In the genomic region with DNA sequence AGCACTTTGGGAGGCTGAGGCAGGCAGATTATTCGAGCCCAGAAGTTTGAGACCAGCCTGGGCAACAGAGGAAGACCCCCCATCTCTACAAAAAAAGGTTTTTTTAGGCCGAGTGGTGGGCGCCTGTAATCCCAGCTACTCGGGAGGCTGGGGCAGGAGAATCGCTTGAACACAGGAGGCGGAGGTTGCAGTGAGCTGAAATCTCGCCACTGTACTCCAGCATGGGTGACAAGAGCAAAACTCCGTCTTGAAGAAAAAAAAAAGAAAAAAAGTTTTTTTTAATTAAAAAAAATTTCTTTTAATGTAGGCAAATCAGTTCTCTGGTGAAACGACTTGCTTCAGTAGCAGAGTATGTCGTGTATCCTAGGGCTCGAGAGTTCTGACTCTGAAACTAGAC, we compare ENCODE assay signal across 8 cellular contexts. TPM values are rescaled to one million over a fixed set of nuclear protein-coding genes. Genes with fewer than 3 reads are reported as not detected.
DNase-seq lines count a peak whose midpoint lies in the region; ATAC-seq, FAIRE-seq and TF ChIP-seq lines count a peak whose summit lies in the region.
"Had no signal": no experiment of that assay in that cellular context is flagged by ENCODE, and none has a peak within 500 bp of the region (broad histone marks: within the 10 kb centered on the region; RNA-seq: fewer than 3 reads in every experiment).

No MANE protein-coding gene starts in this region.

- H3K27me3 ChIP-seq in GM23338 (ENCODE audit: insufficient read depth) (no peaks in the 10 kb centered on the region), Panc1 (ENCODE audit: control insufficient read depth, insufficient read depth, low read length) (no peaks in the 10 kb centered on the region), esophagus (ENCODE audit: control insufficient read depth in 1 of 2, insufficient read depth in 2 of 2, low read length in 2 of 2) (no peaks in the 10 kb centered on the region)

- BruUV-seq in Panc1 (replicated peaks; lab: Mats Ljungman, UMichigan) = no TSS peak

- H3K36me3 ChIP-seq in GM23338 (ENCODE audit: insufficient read depth) (no peaks in the 10 kb centered on the region), Panc1 (ENCODE audit: control insufficient read depth, insufficient read depth, low read length) (no peaks in the 10 kb centered on the region), esophagus (ENCODE audit: control insufficient read depth in 2 of 2, insufficient read depth in 2 of 2, low read length in 1 of 2) (no peaks in the 10 kb centered on the region)

- H3K4me3 ChIP-seq in GM23338 = peak overlapping the region; percentile 75
- peak overlapping the region; percentile 54 to 79 for H3K4me3 ChIP-seq in Panc1 (ENCODE audit: low read depth in 2 of 2, low read length in 2 of 2)
- no peak overlapping the region for H3K4me3 ChIP-seq in esophagus (ENCODE audit: low read depth in 1 of 2, low read length in 2 of 2)

- TF ChIP-seq CTCF in GM23338 (conservative IDR thresholded peaks at IDR 0.05; ENCODE audit: low read depth in 2 of 2) = no peak
- TF ChIP-seq CTCF in Panc1 (IDR thresholded peaks at IDR 0.05) = no peak
- no peak for TF ChIP-seq CTCF in progenitor cell of endocrine pancreas (IDR thresholded peaks at IDR 0.05; ENCODE audit: unreplicated experiment)

- H3K4me1 Mint-ChIP-seq in GM23338 (peaks cover 19% of the 10 kb centered on the region), progenitor cell of endocrine pancreas (ENCODE audit: low read depth) (peaks cover 3% of the 10 kb centered on the region)

- H3K36me3 Mint-ChIP-seq in GM23338 (ENCODE audit: low read depth) (no peaks in the 10 kb centered on the region), progenitor cell of endocrine pancreas (ENCODE audit: insufficient read depth) (no peaks in the 10 kb centered on the region)

- POLR2A ChIA-PET in Panc1 (lab: Charles Lee) = interaction anchor here (0.6 kb wide), 1 partner anchor 47 kb away, joined by 9 read pairs; a partner anchor contains a TSS

- no peak overlapping the region for H3K27ac Mint-ChIP-seq in GM23338
- H3K27ac Mint-ChIP-seq in progenitor cell of endocrine pancreas = no peak overlapping the region

- no peaks in the 10 kb centered on the region for H3K79me2 ChIP-seq in GM23338 (replicated peaks; ENCODE audit: insufficient read depth)

- H3K4me2 ChIP-seq in GM23338 = peak overlapping the region; percentile 94

- 80 to 84% methylated on average over 11 of the region's 11 CpGs for WGBS in esophagus, 2 donors

- ATAC-seq in GM23338 (no peak), Panc1 (no peak), HG02610 (IDR thresholded peaks at IDR 0.05; ENCODE audit: unreplicated experiment) (no peak), HG02588 (IDR thresholded peaks at IDR 0.05; ENCODE audit: unreplicated experiment) (no peak)

- H2AFZ ChIP-seq in GM23338 = no peak overlapping the region

- H3K9me3 Mint-ChIP-seq in GM23338 (no peaks in the 10 kb centered on the region), progenitor cell of endocrine pancreas (ENCODE audit: low read depth) (no peaks in the 10 kb centered on the region)

- intact Hi-C loops in Panc1 (cut with micrococcal nuclease; ENCODE audit: unreplicated experiment) = loop anchor here (10.0 kb wide), 1 partner anchor 449 kb away; a partner anchor contains a TSS

- DNase-seq in GM23338 (ENCODE audit: low spot score) (no peak), Panc1 (ENCODE audit: low read depth, low spot score) (no peak), progenitor cell of endocrine pancreas (ENCODE audit: low spot score, unreplicated experiment) (no peak), urothelium cell line (ENCODE audit: low spot score) (no peak)
- DNase-seq: stimulated activated CD4-positive, alpha-beta T cell treated with anti-CD3 and anti-CD28 coated beads, Interleukin-4, amount 100 ng/mL, for 24 hours had no signal

- H3K9me3 ChIP-seq in Panc1 (ENCODE audit: control insufficient read depth, insufficient read depth, low read depth, low read length) (no peaks in the 10 kb centered on the region), esophagus (ENCODE audit: control insufficient read depth in 2 of 2, insufficient read depth in 1 of 2, low read depth in 1 of 2, low read length in 1 of 2) (no peaks in the 10 kb centered on the region)

- H3F3A ChIP-seq in GM23338 (replicated peaks; ENCODE audit: low read depth) = peaks cover 13% of the 10 kb centered on the region; the same call in 1 of the 2 replicates

- no peaks in the 10 kb centered on the region for H3K9me2 ChIP-seq in GM23338 (ENCODE audit: insufficient read depth)

- H3K4me1 ChIP-seq in GM23338 (ENCODE audit: insufficient read depth) (peaks cover 22% of the 10 kb centered on the region), Panc1 (ENCODE audit: control insufficient read depth, insufficient read depth, low read length) (peaks cover 33% of the 10 kb centered on the region), esophagus (ENCODE audit: control insufficient read depth in 2 of 2, insufficient read depth in 2 of 2, low read length in 1 of 2) (peaks cover 2 to 11% of the 10 kb centered on the region in 2 donors)

- no peaks in the 10 kb centered on the region for H4K20me1 ChIP-seq in GM23338 (replicated peaks; ENCODE audit: insufficient read depth)

- H3K4me3 Mint-ChIP-seq in GM23338 (peak overlapping the region; percentile 86), progenitor cell of endocrine pancreas (ENCODE audit: low read depth) (peak overlapping the region; percentile 34)

- FAIRE-seq in urothelium cell line (lab: Jason Lieb, UNC) = no peak

- peaks cover 22% of the 10 kb centered on the region for H3K27me3 Mint-ChIP-seq in GM23338 (ENCODE audit: insufficient read depth, low read depth, poor library complexity)
- H3K27me3 Mint-ChIP-seq in progenitor cell of endocrine pancreas = peaks cover 43% of the 10 kb centered on the region

- H3K27ac ChIP-seq in GM23338 (ENCODE audit: low read depth) = peak overlapping the region; percentile 86; the same call in 1 of the 2 replicates
- H3K27ac ChIP-seq in Panc1 (ENCODE audit: low read length) = peak overlapping the region; percentile 95
- peak overlapping the region; percentile 47 to 75 for H3K27ac ChIP-seq in esophagus (ENCODE audit: low read depth in 2 of 2, low read length in 1 of 2)

- CTCF ChIA-PET in Panc1 (lab: Charles Lee) = interaction anchor here (1.1 to 1.7 kb wide), 2 partner anchors 11 to 143 kb away, joined by 4 read pairs; a partner anchor contains a TSS

- in situ Hi-C loops in Panc1 (cut with HindIII; ENCODE audit: low pct_unique_long_range_greater_than_20kb, low sequenced_read_pairs) = no loop called here

TF ChIP-seq in GM23338, 12 proteins besides CTCF, POLR2A, EP300 and RAD21 (continues in another document):
- TF ChIP-seq NANOG (IDR thresholded peaks at IDR 0.05; ENCODE audit: borderline replicate concordance) (no peak), STAT1 (IDR thresholded peaks at IDR 0.05; ENCODE audit: unreplicated experiment) (no peak)

RNA-seq across cellular contexts. Expression of a gene that starts 10.9 kb away (rescaled TPM):
- total RNA-seq in GM23338 (2014; rRNA removed; shearing (Covaris generic)) = 6.4 and 12.2 TPM in 2 replicates
- polyA plus RNA-seq in GM23338 (2016; fragmentation: Nextera tagmentation; extraction: Ambion mirVana) = 4.3 TPM in 2 replicates
- total RNA-seq in Panc1 (2021; ENCODE audit: unreplicated experiment) = 5.4 TPM
- polyA plus RNA-seq in Panc1 (2012; ENCODE audit: insufficient read length) = 8.5 TPM
- 10 to 100 TPM in 1 of 2 donors, 1 to 10 TPM in 1; 6.6 to 12.1 TPM for polyA plus RNA-seq in esophagus
- total RNA-seq in progenitor cell of endocrine pancreas = 4.6 and 5.5 TPM in 2 replicates

RNA-seq across cellular contexts. Expression of a gene that starts 14.5 kb away (rescaled TPM):
- 7.2 and 9.5 TPM in 2 replicates for total RNA-seq in GM23338 (2014; rRNA removed; shearing (Covaris generic))
- polyA plus RNA-seq in GM23338 (2016; fragmentation: Nextera tagmentation; extraction: Ambion mirVana) (1.7 and 2.5 TPM in 2 replicates), esophagus (1 to 10 TPM in 1 of 2 donors, under 1 TPM in 1; 0.29 to 1.6 TPM)
- total RNA-seq in Panc1 (2021; ENCODE audit: unreplicated experiment) (3.7 TPM), progenitor cell of endocrine pancreas (1.0 and 1.6 TPM in 2 replicates)
- polyA plus RNA-seq in Panc1 (2012; ENCODE audit: insufficient read length) = 1.8 TPM

RNA-seq across cellular contexts. Expression of a gene that starts 37.4 kb away (rescaled TPM):
- 13.0 TPM in 2 replicates for total RNA-seq in GM23338 (2014; rRNA removed; shearing (Covaris generic))
- polyA plus RNA-seq in GM23338 (2016; fragmentation: Nextera tagmentation; extraction: Ambion mirVana) (39.3 and 40.8 TPM in 2 replicates), esophagus (10 to 100 TPM; 49.7 to 54.1 TPM)
- total RNA-seq in Panc1 (2021; ENCODE audit: unreplicated experiment) (65.2 TPM), progenitor cell of endocrine pancreas (49.4 and 50.3 TPM in 2 replicates)
- 109 TPM for polyA plus RNA-seq in Panc1 (2012; ENCODE audit: insufficient read length)

RNA-seq across cellular contexts. Expression of a gene that starts 38.4 kb away (rescaled TPM):
- 14.5 and 21.9 TPM in 2 replicates for total RNA-seq in GM23338 (2014; rRNA removed; shearing (Covaris generic))
- polyA plus RNA-seq in GM23338 (2016; fragmentation: Nextera tagmentation; extraction: Ambion mirVana) (10.8 and 10.9 TPM in 2 replicates), esophagus (1 to 10 TPM; 6.8 to 9.6 TPM)
- total RNA-seq in Panc1 (2021; ENCODE audit: unreplicated experiment) (38.7 TPM), progenitor cell of endocrine pancreas (25.4 and 27.7 TPM in 2 replicates)
- polyA plus RNA-seq in Panc1 (2012; ENCODE audit: insufficient read length) = 41.5 TPM

RNA-seq across cellular contexts. Expression of a gene that starts 47.1 kb away (rescaled TPM):
- total RNA-seq in GM23338 (2014; rRNA removed; shearing (Covaris generic)) = 14.9 and 15.9 TPM in 2 replicates
- polyA plus RNA-seq in GM23338 (2016; fragmentation: Nextera tagmentation; extraction: Ambion mirVana) = 6.9 and 9.8 TPM in 2 replicates
- 26.9 TPM for total RNA-seq in Panc1 (2021; ENCODE audit: unreplicated experiment)
- polyA plus RNA-seq in Panc1 (2012; ENCODE audit: insufficient read length) = 31.0 TPM
- polyA plus RNA-seq in esophagus = 10 to 100 TPM in 1 of 2 donors, 1 to 10 TPM in 1; 8.5 to 11.6 TPM
- total RNA-seq in progenitor cell of endocrine pancreas = 19.1 and 19.5 TPM in 2 replicates

Comparison
In these comparisons a context has a peak if more than half of its experiments do, and no peak if none do; other contexts are left out.
1. H3K4me3 ChIP-seq: peak in GM23338 (single experiment) and Panc1 (2 of 2); none in esophagus (0 of 2).
2. Peak in every context shown above with its lines, with median percentiles within 50 percentile points of each other: H3K27ac ChIP-seq.